Comparison of ENCODE assay signal across 18 cellular contexts in genomic region chr18:44701227-44701626, GRCh38. TPM values are rescaled to one million over a fixed set of nuclear protein-coding genes. Genes with fewer than 3 reads are reported as not detected.
DNase-seq lines count a peak whose midpoint lies in the region; ATAC-seq, FAIRE-seq and TF ChIP-seq lines count a peak whose summit lies in the region.
"Had no signal": no experiment of that assay in that cellular context is flagged by ENCODE, and none has a peak within 500 bp of the region (broad histone marks: within the 10 kb centered on the region; RNA-seq: fewer than 3 reads in every experiment).

No MANE protein-coding gene starts in this region.

- ATAC-seq in gastrocnemius medialis (no peak), HG03025 (IDR thresholded peaks at IDR 0.05; ENCODE audit: low FRiP score, unreplicated experiment) (no peak)
- no peak for ATAC-seq in activated T-helper 17 cell treated with anti-CD3 and anti-CD28 coated beads, Interleukin-2, amount 50 U/mL, for 72 hours (replicated peaks)

- H3K4me3 ChIP-seq in kidney (ENCODE audit: low read length in 2 of 2) = peak overlapping the region in 1 of 2 donors; percentile 21
- no peak overlapping the region for H3K4me3 ChIP-seq in gastrocnemius medialis
- H3K4me3 ChIP-seq: GM12878, K562, left lung had no signal

- no peaks in the 10 kb centered on the region for H3K36me3 Mint-ChIP-seq in HFFc6 (ENCODE audit: low read depth)
- peaks cover 3% of the 10 kb centered on the region for H3K36me3 Mint-ChIP-seq in activated T-cell treated with anti-CD3 and anti-CD28 coated beads, Interleukin-2, amount 50 U/mL, for 24 hours (ENCODE audit: low read depth)
- no peaks in the 10 kb centered on the region for H3K36me3 Mint-ChIP-seq in activated T-helper 17 cell treated with anti-CD3 and anti-CD28 coated beads, Interleukin-2, amount 50 U/mL, for 72 hours (ENCODE audit: low read depth)

- H3K4me1 ChIP-seq in kidney (ENCODE audit: control insufficient read depth in 1 of 2, insufficient read depth in 1 of 2, low read depth in 1 of 2, low read length in 2 of 2) (peaks cover 31 to 32% of the 10 kb centered on the region in 2 donors), gastrocnemius medialis (peaks cover 70% of the 10 kb centered on the region in 2 donors)
- H3K4me1 ChIP-seq: BE2C, left lung had no signal

- no peak for FAIRE-seq in kidney (lab: Jason Lieb, UNC)
- FAIRE-seq: endothelial cell of umbilical vein, GM12878, K562 had no signal

- no peaks in the 10 kb centered on the region; the same call in 1 of the 2 replicates for H3K4me1 Mint-ChIP-seq in HFFc6 (ENCODE audit: low read depth)
- H3K4me1 Mint-ChIP-seq in activated T-cell treated with anti-CD3 and anti-CD28 coated beads, Interleukin-2, amount 50 U/mL, for 24 hours (ENCODE audit: low read depth) = peaks cover 25% of the 10 kb centered on the region
- peaks cover 5% of the 10 kb centered on the region for H3K4me1 Mint-ChIP-seq in activated T-helper 17 cell treated with anti-CD3 and anti-CD28 coated beads, Interleukin-2, amount 50 U/mL, for 72 hours

- no peaks in the 10 kb centered on the region for H3K9me3 ChIP-seq in kidney (ENCODE audit: control insufficient read depth in 1 of 2, low read length in 2 of 2)
- H3K9me3 ChIP-seq in gastrocnemius medialis = no peaks in the 10 kb centered on the region
- H3K9me3 ChIP-seq: BE2C, left lung had no signal

- H3K27ac ChIP-seq in angular gyrus (ENCODE audit: low read depth, low read length) = peak overlapping the region; percentile 31
- peak overlapping the region; percentile 49 to 82 for H3K27ac ChIP-seq in kidney (ENCODE audit: low read depth in 2 of 2, low read length in 2 of 2)
- peak overlapping the region; percentile 63 to 80 (median 72) for H3K27ac ChIP-seq in gastrocnemius medialis
- H3K27ac ChIP-seq: left lung had no signal

- H3K27ac Mint-ChIP-seq in HFFc6 = peak overlapping the region; percentile 24; the same call in 1 of the 2 replicates
- H3K27ac Mint-ChIP-seq in activated T-cell treated with anti-CD3 and anti-CD28 coated beads, Interleukin-2, amount 50 U/mL, for 24 hours = no peak overlapping the region
- no peak overlapping the region for H3K27ac Mint-ChIP-seq in activated T-helper 17 cell treated with anti-CD3 and anti-CD28 coated beads, Interleukin-2, amount 50 U/mL, for 72 hours
- H3K27ac Mint-ChIP-seq: activated CD8-positive, alpha-beta T cell treated with anti-CD3 and anti-CD28 coated beads, Interleukin-2, amount 10 ng/mL, durations not matched to agents 7 days and 5 days had no signal

- H3K27me3 Mint-ChIP-seq in HFFc6 (ENCODE audit: insufficient read depth) = peaks cover 4% of the 10 kb centered on the region
- peaks cover 5% of the 10 kb centered on the region for H3K27me3 Mint-ChIP-seq in activated T-cell treated with anti-CD3 and anti-CD28 coated beads, Interleukin-2, amount 50 U/mL, for 24 hours
- H3K27me3 Mint-ChIP-seq in activated T-helper 17 cell treated with anti-CD3 and anti-CD28 coated beads, Interleukin-2, amount 50 U/mL, for 72 hours = peaks cover 4% of the 10 kb centered on the region

- no peaks in the 10 kb centered on the region for H3K9me3 Mint-ChIP-seq in HFFc6
- H3K9me3 Mint-ChIP-seq in activated T-cell treated with anti-CD3 and anti-CD28 coated beads, Interleukin-2, amount 50 U/mL, for 24 hours = no peaks in the 10 kb centered on the region
- no peaks in the 10 kb centered on the region for H3K9me3 Mint-ChIP-seq in activated T-helper 17 cell treated with anti-CD3 and anti-CD28 coated beads, Interleukin-2, amount 50 U/mL, for 72 hours

- no peak overlapping the region for H3K4me3 Mint-ChIP-seq in HFFc6
- no peak overlapping the region for H3K4me3 Mint-ChIP-seq in activated T-cell treated with anti-CD3 and anti-CD28 coated beads, Interleukin-2, amount 50 U/mL, for 24 hours
- no peak overlapping the region for H3K4me3 Mint-ChIP-seq in activated T-helper 17 cell treated with anti-CD3 and anti-CD28 coated beads, Interleukin-2, amount 50 U/mL, for 72 hours
- H3K4me3 Mint-ChIP-seq: activated CD8-positive, alpha-beta T cell treated with anti-CD3 and anti-CD28 coated beads, Interleukin-2, amount 10 ng/mL, durations not matched to agents 7 days and 5 days had no signal

- no peak for TF ChIP-seq POLR2A in gastrocnemius medialis (IDR thresholded peaks at IDR 0.05)

- no peak for DNase-seq in HFFc6
- DNase-seq in kidney = no peak
- DNase-seq in gastrocnemius medialis = no peak
- DNase-seq in activated T-cell treated with anti-CD3 and anti-CD28 coated beads, Interleukin-2, amount 50 U/mL, for 24 hours = no peak
- no peak for DNase-seq in DMS79 (lab: John Stamatoyannopoulos, UW)
- DNase-seq: activated naive CD4-positive, alpha-beta T cell treated with Interleukin-2 at 50 U/mL for 16 hours; BE2C; DMS79 treated with DMSO at 0.1 percent for 48 hours; left lung; NCI-H187 treated with DMSO at 0.1 percent for 48 hours; NCI-H524 treated with DMSO at 0.1 percent for 48 hours had no signal

- intact Hi-C loops in kidney (cut with DNase I) (no loop called here), gastrocnemius medialis (cut with DNase I; ENCODE audit: low total_unique reads) (no loop called here)

- peaks cover 0 to 4% of the 10 kb centered on the region in 2 donors for H3K36me3 ChIP-seq in kidney (ENCODE audit: control insufficient read depth in 1 of 2, insufficient read depth in 2 of 2, low read length in 2 of 2)
- H3K36me3 ChIP-seq in gastrocnemius medialis = no peaks in the 10 kb centered on the region
- H3K36me3 ChIP-seq: BE2C, left lung had no signal

- no peak overlapping the region for H3K9ac ChIP-seq in kidney (ENCODE audit: low read length in 2 of 2)

- in situ Hi-C loops in gastrocnemius medialis (cut with MboI; ENCODE audit: low sequenced_read_pairs in 4 of 4) = no loop called here

- H3K27me3 ChIP-seq in gastrocnemius medialis = no peaks in the 10 kb centered on the region
- H3K27me3 ChIP-seq: BE2C had no signal

- TF ChIP-seq CTCF in HFFc6 (IDR thresholded peaks at IDR 0.05) = no peak
- no peak for TF ChIP-seq CTCF in kidney (IDR thresholded peaks at IDR 0.05; ENCODE audit: borderline replicate concordance, extremely low read depth, insufficient read depth)
- no peak for TF ChIP-seq CTCF in gastrocnemius medialis (IDR thresholded peaks at IDR 0.05 in 4 of 5, conservative IDR thresholded peaks at IDR 0.05 in 1 of 5)

RNA-seq across cellular contexts. Expression of gene SETBP1, which starts 20.5 kb away (rescaled TPM):
- under 1 TPM; 0.03 to 0.40 (median 0.09) TPM for total RNA-seq in HFFc6 (2021; fragmentation: NEBNext Ultra II Directional; extraction: Animal tissue kit (Norgen Biotek cat#: 25700))
- total RNA-seq in kidney = 71.7 TPM
- polyA plus RNA-seq in kidney (ENCODE audit: insufficient read depth, low read depth, low replicate concordance) = 2.7 TPM
- 10 to 100 TPM in 3 of 4 donors, 1 to 10 TPM in 1; 9.2 to 20.0 (median 15.3) TPM for total RNA-seq in gastrocnemius medialis
- total RNA-seq in activated T-helper 17 cell treated with anti-CD3 and anti-CD28 coated beads, Interleukin-2, amount 50 U/mL, for 72 hours = 1 to 10 TPM; 2.2 to 7.6 TPM
